Comparison of ENCODE assay signal across 34 cellular contexts in genomic region chr1:192367436-192367835, GRCh38. TPM values are rescaled to one million over a fixed set of nuclear protein-coding genes. Genes with fewer than 3 reads are reported as not detected.
"Had no signal": no experiment of that assay in that cellular context is flagged by ENCODE, and none has a peak within 500 bp of the region (broad histone marks: within the 10 kb centered on the region; RNA-seq: fewer than 3 reads in every experiment).

No MANE protein-coding gene starts in this region.

- ATAC-seq: activated CD8-positive, alpha-beta T cell treated with anti-CD3 and anti-CD28 coated beads for 36 hours; activated T-cell treated with anti-CD3 and anti-CD28 coated beads, Interleukin-2, amount 50 U/mL, for 4 hours; activated T-helper 17 cell treated with anti-CD3 and anti-CD28 coated beads, Interleukin-2, amount 50 U/mL, for 72 hours; body of pancreas; gastrocnemius medialis; heart right ventricle had no signal

- H3K4me1 ChIP-seq: body of pancreas, esophagus squamous epithelium, gastrocnemius medialis, heart right ventricle had no signal

- H3K9me3 Mint-ChIP-seq: activated CD4-positive, alpha-beta T cell treated with anti-CD3 and anti-CD28 coated beads, Interleukin-2, amount 10 ng/mL, durations not matched to agents 7 days and 5 days; activated CD8-positive, alpha-beta T cell treated with anti-CD3 and anti-CD28 coated beads for 36 hours; activated T-cell treated with anti-CD3 and anti-CD28 coated beads, Interleukin-2, amount 50 U/mL, for 4 hours; activated T-helper 17 cell treated with anti-CD3 and anti-CD28 coated beads, Interleukin-2, amount 50 U/mL, for 72 hours had no signal

- H3K27ac Mint-ChIP-seq: activated CD4-positive, alpha-beta T cell treated with anti-CD3 and anti-CD28 coated beads, Interleukin-2, amount 10 ng/mL, durations not matched to agents 7 days and 5 days; activated CD8-positive, alpha-beta T cell treated with anti-CD3 and anti-CD28 coated beads for 36 hours; activated naive CD8-positive, alpha-beta T cell; activated T-helper 17 cell treated with anti-CD3 and anti-CD28 coated beads, Interleukin-2, amount 50 U/mL, for 72 hours had no signal

- H3K36me3 Mint-ChIP-seq: activated naive CD8-positive, alpha-beta T cell had no signal

- H3K27ac ChIP-seq: body of pancreas, epithelial cell of prostate, esophagus squamous epithelium, gastrocnemius medialis, heart right ventricle had no signal

- FAIRE-seq: colon, endometrium, endothelial cell of umbilical vein had no signal

- H3K4me3 Mint-ChIP-seq: activated CD4-positive, alpha-beta T cell treated with anti-CD3 and anti-CD28 coated beads, Interleukin-2, amount 10 ng/mL, durations not matched to agents 7 days and 5 days; activated CD8-positive, alpha-beta T cell treated with anti-CD3 and anti-CD28 coated beads for 36 hours; activated naive CD8-positive, alpha-beta T cell; activated T-cell treated with anti-CD3 and anti-CD28 coated beads, Interleukin-2, amount 50 U/mL, for 4 hours; activated T-helper 17 cell treated with anti-CD3 and anti-CD28 coated beads, Interleukin-2, amount 50 U/mL, for 72 hours had no signal

- H3K9me3 ChIP-seq: body of pancreas, esophagus squamous epithelium, gastrocnemius medialis, heart right ventricle had no signal

- H3K4me1 Mint-ChIP-seq: activated CD4-positive, alpha-beta T cell treated with anti-CD3 and anti-CD28 coated beads, Interleukin-2, amount 10 ng/mL, durations not matched to agents 7 days and 5 days; activated T-helper 17 cell treated with anti-CD3 and anti-CD28 coated beads, Interleukin-2, amount 50 U/mL, for 72 hours had no signal

- H3K27me3 ChIP-seq: body of pancreas, esophagus squamous epithelium, gastrocnemius medialis, heart right ventricle had no signal

- H3K36me3 ChIP-seq: esophagus squamous epithelium, gastrocnemius medialis, heart right ventricle had no signal

- DNase-seq: activated CD4-positive, alpha-beta T cell treated with anti-CD3 and anti-CD28 coated beads for 1 hour; activated CD4-positive, alpha-beta T cell treated with anti-CD3 and anti-CD28 coated beads for 4 hours; activated CD4-positive, alpha-beta T cell treated with anti-CD3 and anti-CD28 coated beads, Interleukin-2, amount 10 ng/mL, durations not matched to agents 7 days and 5 days; activated CD4-positive, alpha-beta T cell treated with anti-CD3 and anti-CD28 coated beads, Interleukin-2, amount 50 U/mL, for 48 hours; activated CD8-positive, alpha-beta memory T cell treated with anti-CD3 and anti-CD28 coated beads for 24 hours; activated CD8-positive, alpha-beta T cell treated with anti-CD3 and anti-CD28 coated beads for 36 hours; activated effector memory CD4-positive, alpha-beta T cell treated with Interleukin-2 at 50 U/mL for 16 hours; activated gamma-delta T cell treated with Interleukin-2 at 50 U/mL for 16 hours; activated naive CD4-positive, alpha-beta T cell treated with anti-CD3 and anti-CD28 coated beads, Interleukin-2, amount 50 U/mL, for 16 hours; activated naive CD4-positive, alpha-beta T cell treated with Interleukin-2 at 50 U/mL for 16 hours; activated T-cell treated with anti-CD3 and anti-CD28 coated beads, Interleukin-2, amount 50 U/mL, for 4 hours; amniotic stem cell; aorta; body of pancreas; caudate nucleus; cortex of kidney; dermis blood vessel endothelial cell; effector CD8-positive, alpha-beta T cell; esophagus squamous epithelium; foreskin fibroblast; gastrocnemius medialis; heart right ventricle; T-helper 2 cell had no signal

- H3K27me3 Mint-ChIP-seq: activated CD4-positive, alpha-beta T cell treated with anti-CD3 and anti-CD28 coated beads, Interleukin-2, amount 10 ng/mL, durations not matched to agents 7 days and 5 days; activated CD8-positive, alpha-beta T cell treated with anti-CD3 and anti-CD28 coated beads for 36 hours; activated naive CD8-positive, alpha-beta T cell; activated T-helper 17 cell treated with anti-CD3 and anti-CD28 coated beads, Interleukin-2, amount 50 U/mL, for 72 hours had no signal

- H3K4me3 ChIP-seq: body of pancreas, esophagus squamous epithelium, gastrocnemius medialis, heart right ventricle had no signal

RNA-seq across cellular contexts. Expression of gene RGS21, which starts 50.6 kb away (rescaled TPM):
- total RNA-seq: activated CD4-positive, alpha-beta T cell treated with anti-CD3 and anti-CD28 coated beads, Interleukin-2, amount 10 ng/mL, durations not matched to agents 7 days and 5 days; activated CD8-positive, alpha-beta T cell treated with anti-CD3 and anti-CD28 coated beads for 36 hours; activated T-cell treated with anti-CD3 and anti-CD28 coated beads, Interleukin-2, amount 50 U/mL, for 4 hours; activated T-helper 17 cell treated with anti-CD3 and anti-CD28 coated beads, Interleukin-2, amount 50 U/mL, for 72 hours; aorta; body of pancreas; chondrocyte; dermis blood vessel endothelial cell; endothelial cell of umbilical vein; esophagus squamous epithelium; gastrocnemius medialis; glomerular endothelial cell; heart right ventricle; T-helper 1 cell treated with Interleukin-12 subunit alpha and Interleukin-12 subunit beta and Interleukin-4 antibody, amounts not matched to agents 30 ng/mL and 1 ng/mL, for 36 hours had no signal
- polyA plus RNA-seq: adipose tissue, aorta, endothelial cell of umbilical vein, esophagus, heart right ventricle had no signal
